27 cellular contexts compared by ENCODE assay signal in the genomic region with DNA sequence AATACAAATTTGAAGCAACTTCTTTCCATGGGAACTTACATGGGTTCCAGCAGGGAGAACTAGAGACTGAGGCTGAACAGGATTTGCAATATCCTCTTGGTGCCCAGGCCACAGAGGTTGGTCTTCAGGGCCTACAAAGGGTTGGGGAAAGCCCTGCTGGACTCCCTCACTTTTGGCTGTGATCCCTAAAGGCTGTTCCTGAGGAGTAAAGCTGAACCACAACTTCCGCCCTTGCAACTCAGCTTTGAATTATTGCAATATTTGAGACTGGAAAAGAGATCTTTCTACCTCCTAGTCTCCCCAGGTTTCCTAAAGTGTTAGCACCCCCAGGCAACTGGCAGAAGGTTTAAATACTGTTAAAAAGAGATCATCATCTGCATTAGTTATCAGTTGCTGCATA. TPM values are rescaled to one million over a fixed set of nuclear protein-coding genes. Genes with fewer than 3 reads are reported as not detected.
"Had no signal": no experiment of that assay in that cellular context is flagged by ENCODE, and none has a peak within 500 bp of the region (broad histone marks: within the 10 kb centered on the region; RNA-seq: fewer than 3 reads in every experiment).

No MANE protein-coding gene starts in this region.

- DNase-seq: activated CD4-positive, alpha-beta T cell treated with anti-CD3 and anti-CD28 coated beads for 4 hours; activated CD4-positive, alpha-beta T cell treated with anti-CD3 and anti-CD28 coated beads, Interleukin-2, amount 50 U/mL, for 4 hours; activated effector memory CD4-positive, alpha-beta T cell treated with Interleukin-2 at 50 U/mL for 16 hours; activated naive CD4-positive, alpha-beta T cell treated with Interleukin-2 at 50 U/mL for 16 hours; activated T-cell treated with anti-CD3 and anti-CD28 coated beads for 4 hours; aorta; body of pancreas; cerebellar nuclear complex; colonic mucosa; effector CD8-positive, alpha-beta T cell; head of caudate nucleus; hippocampal formation; kidney; left colon; natural killer cell; stimulated activated CD4-positive, alpha-beta T cell treated with anti-CD3 and anti-CD28 coated beads, Interleukin-1b, Interleukin-23, amount 100 ng/mL, for 48 hours; stimulated activated CD4-positive, alpha-beta T cell treated with anti-CD3 and anti-CD28 coated beads, Interleukin-4, amount 100 ng/mL, for 4 hours; stimulated activated CD8-positive, alpha-beta memory T cell treated with anti-CD3 and anti-CD28 coated beads, Interleukin-4, amount 100 ng/mL, for 48 hours; stimulated activated naive CD8-positive, alpha-beta T cell treated with anti-CD3 and anti-CD28 coated beads, Interleukin-15, amount 100 ng/mL, for 72 hours; substantia nigra; T-helper 9 cell; thyroid gland; upper lobe of left lung had no signal

- ATAC-seq: body of pancreas; left colon; natural killer cell; stimulated activated memory B cell treated with anti-CD40 and anti-IgM and Interleukin-4, amounts not matched to agents 10 μg/mL and 1 μg/mL and 100 μg/mL, for 72 hours; stimulated activated naive CD8-positive, alpha-beta T cell treated with anti-CD3 and anti-CD28 coated beads, Interleukin-15, amount 100 ng/mL, for 72 hours had no signal

- H3K27ac ChIP-seq: body of pancreas, cardiac muscle cell, colonic mucosa, right atrium auricular region, thyroid gland, upper lobe of left lung, VCaP had no signal

- H3K4me1 ChIP-seq: body of pancreas, colonic mucosa, right atrium auricular region, thyroid gland, upper lobe of left lung had no signal

- H3K27me3 ChIP-seq: body of pancreas, cardiac muscle cell, colonic mucosa, right atrium auricular region, thyroid gland, upper lobe of left lung had no signal

RNA-seq across cellular contexts. Expression of a gene that starts 26.9 kb away (rescaled TPM):
- total RNA-seq: natural killer cell had no signal
- polyA plus RNA-seq: cardiac muscle cell had no signal
